ENCODE assay signal across 13 cellular contexts in genomic region chr5:108641596-108641995, GRCh38.
DNase-seq lines count a peak whose midpoint lies in the region; TF ChIP-seq lines count a peak whose summit lies in the region.
"Had no signal": no experiment of that assay in that cellular context is flagged by ENCODE, and none has a peak within 500 bp of the region (broad histone marks: within the 10 kb centered on the region; RNA-seq: fewer than 3 reads in every experiment).

No MANE protein-coding gene starts in this region.

- H3K4me3 ChIP-seq in BJ (ENCODE audit: low read depth, low read length): no peak overlapping the region
- peak overlapping the region; percentile 37 for H3K4me3 ChIP-seq in GM12865 (ENCODE audit: low read depth, low read length)
- H3K4me3 ChIP-seq in PC-9: 0 out of 2 replicates have a peak overlapping the region, but pooled peaks have one; percentile 30
- no peak overlapping the region for H3K4me3 ChIP-seq in mesodermal cell (ENCODE audit: extremely low read depth, insufficient read depth, low read length, poor library complexity, severe bottlenecking)
- no peak overlapping the region for H3K4me3 ChIP-seq in CD8-positive, alpha-beta memory T cell (ENCODE audit: low read length)
- H3K4me3 ChIP-seq: colonic mucosa had no signal

- H3K79me2 ChIP-seq in PC-9 (ENCODE audit: low read depth): no peaks in the 10 kb centered on the region

- H3K4me2 ChIP-seq in PC-9: peak overlapping the region; percentile 73

- POLR2A ChIA-PET in BJ (lab: Charles Lee) (no interaction called here), PC-9 (lab: Charles Lee; ENCODE audit: unreplicated experiment) (no interaction called here)
- POLR2A ChIA-PET in CD8-positive, alpha-beta memory T cell (lab: Charles Lee): no interaction called here

- in situ Hi-C loops in KBM-7 (cut with MboI; ENCODE audit: low pct_unique_long_range_greater_than_20kb, low sequenced_read_pairs): no loop called here

- H3K27ac ChIP-seq in PC-9 (no peak overlapping the region), mesodermal cell (ENCODE audit: low read depth, low read length, severe bottlenecking) (peak overlapping the region; percentile 94)
- H3K27ac ChIP-seq in CD8-positive, alpha-beta memory T cell (ENCODE audit: low read depth, low read length): no peak overlapping the region
- H3K27ac ChIP-seq: colonic mucosa had no signal

- H3K27me3 ChIP-seq in BJ (ENCODE audit: control insufficient read depth, insufficient read depth, low read length): no peaks in the 10 kb centered on the region
- H3K27me3 ChIP-seq in PC-9 (ENCODE audit: insufficient read depth, low read depth): no peaks in the 10 kb centered on the region
- H3K27me3 ChIP-seq in CD8-positive, alpha-beta memory T cell (ENCODE audit: insufficient read depth, low read length, poor library complexity, severe bottlenecking): no peaks in the 10 kb centered on the region
- H3K27me3 ChIP-seq: colonic mucosa had no signal

- H3K36me3 Mint-ChIP-seq in CD8-positive, alpha-beta memory T cell: no peaks in the 10 kb centered on the region
- H3K36me3 Mint-ChIP-seq: CD4-positive, alpha-beta memory T cell had no signal

- no peak overlapping the region for H2AFZ ChIP-seq in PC-9

- H3K9me3 Mint-ChIP-seq in CD8-positive, alpha-beta memory T cell: no peaks in the 10 kb centered on the region
- H3K9me3 Mint-ChIP-seq: activated CD8-positive, alpha-beta T cell treated with anti-CD3 and anti-CD28 coated beads for 36 hours; activated naive CD8-positive, alpha-beta T cell treated with anti-CD3 and anti-CD28 coated beads, Interleukin-2, amount 50 U/mL, for 24 hours had no signal

- H3F3A ChIP-seq in PC-9 (ENCODE audit: insufficient read depth, low read depth): no peaks in the 10 kb centered on the region

- TF ChIP-seq CTCF in BJ (IDR thresholded peaks at IDR 0.05; ENCODE audit: insufficient read depth, low read depth, low read length) (0 out of 2 replicates have a peak, but pooled peaks have one; percentile 1), GM12865 (IDR thresholded peaks at IDR 0.05; ENCODE audit: insufficient read depth, low read depth, low read length, missing control alignments) (no peak), PC-9 (conservative IDR thresholded peaks at IDR 0.05) (no peak)

- DNase-seq in BJ (ENCODE audit: low read depth) (no peak), GM12865 (ENCODE audit: low read depth) (no peak), PC-9 (no peak), KBM-7 (no peak)
- DNase-seq in activated CD4-positive, alpha-beta T cell treated with anti-CD3 and anti-CD28 coated beads for 4 hours: no peak
- DNase-seq in CD8-positive, alpha-beta memory T cell: no peak
- DNase-seq: activated gamma-delta T cell had no signal

- no peaks in the 10 kb centered on the region for H4K20me1 ChIP-seq in PC-9 (ENCODE audit: insufficient read depth)

- H3K4me1 Mint-ChIP-seq in CD8-positive, alpha-beta memory T cell: peaks cover 2 to 5% (median 3%) of the 10 kb centered on the region in 3 donors

- intact Hi-C loops in PC-9 (cut with micrococcal nuclease; ENCODE audit: unreplicated experiment): no loop called here

- H3K27me3 Mint-ChIP-seq in CD8-positive, alpha-beta memory T cell: peaks cover 8 to 15% of the 10 kb centered on the region in 2 donors
- H3K27me3 Mint-ChIP-seq: activated CD8-positive, alpha-beta T cell treated with anti-CD3 and anti-CD28 coated beads for 36 hours; brain had no signal

- H3K36me3 ChIP-seq in BJ (ENCODE audit: control insufficient read depth, insufficient read depth, low read length) (no peaks in the 10 kb centered on the region), PC-9 (ENCODE audit: low read depth) (no peaks in the 10 kb centered on the region), mesodermal cell (ENCODE audit: control insufficient read depth, insufficient read depth, low read length) (no peaks in the 10 kb centered on the region)
- H3K36me3 ChIP-seq in CD8-positive, alpha-beta memory T cell (ENCODE audit: insufficient read depth, low read length): no peaks in the 10 kb centered on the region
- H3K36me3 ChIP-seq: colonic mucosa had no signal

- H3K9me3 ChIP-seq in PC-9 (ENCODE audit: insufficient read depth, low read depth): no peaks in the 10 kb centered on the region
- no peaks in the 10 kb centered on the region for H3K9me3 ChIP-seq in mesodermal cell (ENCODE audit: control insufficient read depth, low read length)
- H3K9me3 ChIP-seq in CD8-positive, alpha-beta memory T cell (ENCODE audit: low read length): no peaks in the 10 kb centered on the region
- H3K9me3 ChIP-seq: colonic mucosa had no signal

- 54 to 67% methylated on average over 1 of the region's 1 CpG for WGBS in mesodermal cell (ENCODE audit: insufficient coverage in 2 of 2), 2 experiments

- no peak overlapping the region for H3K4me3 Mint-ChIP-seq in CD8-positive, alpha-beta memory T cell
- H3K4me3 Mint-ChIP-seq: activated CD8-positive, alpha-beta T cell treated with anti-CD3 and anti-CD28 coated beads for 36 hours; activated naive CD8-positive, alpha-beta T cell treated with anti-CD3 and anti-CD28 coated beads, Interleukin-2, amount 50 U/mL, for 24 hours had no signal

- no TSS peak for BruUV-seq in PC-9 (replicated peaks; lab: Mats Ljungman, UMichigan)

- H3K27ac Mint-ChIP-seq in CD8-positive, alpha-beta memory T cell: no peak overlapping the region
- H3K27ac Mint-ChIP-seq: activated naive CD8-positive, alpha-beta T cell treated with anti-CD3 and anti-CD28 coated beads, Interleukin-2, amount 50 U/mL, for 24 hours had no signal

- H3K9me2 ChIP-seq in PC-9 (ENCODE audit: insufficient read depth): no peaks in the 10 kb centered on the region

- H3K4me1 ChIP-seq in PC-9 (replicated peaks; ENCODE audit: insufficient read depth): peaks cover 9% of the 10 kb centered on the region; the same call in 1 of the 2 replicates
- peaks cover 21% of the 10 kb centered on the region for H3K4me1 ChIP-seq in mesodermal cell (ENCODE audit: control insufficient read depth, insufficient read depth, low read length, poor library complexity, severe bottlenecking)
- peaks cover 4% of the 10 kb centered on the region for H3K4me1 ChIP-seq in CD8-positive, alpha-beta memory T cell (ENCODE audit: insufficient read depth, low read length)
- H3K4me1 ChIP-seq: colonic mucosa had no signal

- CTCF ChIA-PET in BJ (lab: Yijun Ruan, JAX) (interaction anchor here (0.6 to 2.8 kb wide), 16 partner anchors 9 to 838 kb away, joined by 3 to 16 read pairs (median 4); no protein-coding TSS in a partner anchor), PC-9 (lab: Charles Lee) (interaction anchor here (0.6 kb wide), 2 partner anchors 382 to 1042 kb away, joined by 3 to 4 read pairs; no protein-coding TSS in a partner anchor)
- CTCF ChIA-PET in CD8-positive, alpha-beta memory T cell (lab: Charles Lee): interaction anchor here (1.1 to 2.0 kb wide), 5 partner anchors 9 to 798 kb away, joined by 3 to 8 read pairs (median 4); no protein-coding TSS in a partner anchor

Comparison
In these comparisons a context has a peak if more than half of its experiments do, and no peak if none do; other contexts are left out.
1. H3K4me3 ChIP-seq: peak in GM12865 (single experiment) and PC-9 (single experiment); none in BJ (single experiment), mesodermal cell (single experiment) and CD8-positive, alpha-beta memory T cell (single experiment).